ENCODE assay signal across 8 cellular contexts in genomic region chr12:41521872-41522379, GRCh38.
A peak's percentile ranks its signal among the peaks of the same experiment; 100 is the strongest.
DNase-seq lines count a peak whose midpoint lies in the region; ATAC-seq and TF ChIP-seq lines count a peak whose summit lies in the region.

No MANE protein-coding gene starts in this region.

- peaks cover 25% of the 10 kb centered on the region for H3K4me1 Mint-ChIP-seq in osteocyte (ENCODE audit: unreplicated experiment)
- peaks cover 5% of the 10 kb centered on the region for H3K4me1 Mint-ChIP-seq in activated T-helper 1 cell treated with anti-CD3 and anti-CD28 coated beads, Interleukin-12 subunit alpha, Interleukin-12 subunit beta, Interleukin-2, Interleukin-4 antibody, amounts not matched to agents 30 ng/mL and 10 ng/mL and 1 ng/mL, durations not matched to agents 14 hours and 24 hours and 36 hours (ENCODE audit: low read depth)

- H3K36me3 Mint-ChIP-seq in osteocyte (ENCODE audit: unreplicated experiment) = no peaks in the 10 kb centered on the region
- no peaks in the 10 kb centered on the region for H3K36me3 Mint-ChIP-seq in activated T-helper 1 cell treated with anti-CD3 and anti-CD28 coated beads, Interleukin-12 subunit alpha, Interleukin-12 subunit beta, Interleukin-2, Interleukin-4 antibody, amounts not matched to agents 30 ng/mL and 10 ng/mL and 1 ng/mL, durations not matched to agents 14 hours and 24 hours and 36 hours (ENCODE audit: low read depth)

- peak; percentile 82 for ATAC-seq in GM18498 (IDR thresholded peaks at IDR 0.05; ENCODE audit: unreplicated experiment)

- peak overlapping the region; percentile 46 for H3K4me3 Mint-ChIP-seq in osteocyte (ENCODE audit: unreplicated experiment)
- no peak overlapping the region for H3K4me3 Mint-ChIP-seq in activated T-helper 1 cell treated with anti-CD3 and anti-CD28 coated beads, Interleukin-12 subunit alpha, Interleukin-12 subunit beta, Interleukin-2, Interleukin-4 antibody, amounts not matched to agents 30 ng/mL and 10 ng/mL and 1 ng/mL, durations not matched to agents 14 hours and 24 hours and 36 hours

- DNase-seq in HFF-Myc (ENCODE audit: extremely low read depth, low read depth) = peak; percentile 88
- DNase-seq in NCI-H446 (lab: John Stamatoyannopoulos, UW) = peak; percentile 7 to 66
- no peak for DNase-seq in dorsolateral prefrontal cortex
- no peak for DNase-seq in osteocyte (ENCODE audit: extremely low spot score, unreplicated experiment)
- no peak for DNase-seq in islet precursor cell
- no peak for DNase-seq in activated T-helper 1 cell treated with anti-CD3 and anti-CD28 coated beads, Interleukin-12 subunit alpha, Interleukin-12 subunit beta, Interleukin-2, Interleukin-4 antibody, amounts not matched to agents 30 ng/mL and 10 ng/mL and 1 ng/mL, durations not matched to agents 14 hours and 24 hours and 36 hours (ENCODE audit: low spot score)
- no peak for DNase-seq in 8988T

- no peak overlapping the region for H3K4me3 ChIP-seq in HFF-Myc (replicated peaks; ENCODE audit: low read depth, low read length)
- H3K4me3 ChIP-seq in dorsolateral prefrontal cortex = peak overlapping the region in 30 of 59 donors; percentile 1 to 48 (median 14)

- H3K27me3 ChIP-seq in dorsolateral prefrontal cortex = no peaks in the 10 kb centered on the region

- peak overlapping the region; percentile 88 for H3K27ac Mint-ChIP-seq in osteocyte (ENCODE audit: unreplicated experiment)
- H3K27ac Mint-ChIP-seq in activated T-helper 1 cell treated with anti-CD3 and anti-CD28 coated beads, Interleukin-12 subunit alpha, Interleukin-12 subunit beta, Interleukin-2, Interleukin-4 antibody, amounts not matched to agents 30 ng/mL and 10 ng/mL and 1 ng/mL, durations not matched to agents 14 hours and 24 hours and 36 hours = no peak overlapping the region

- no peaks in the 10 kb centered on the region for H3K9me3 Mint-ChIP-seq in osteocyte (ENCODE audit: unreplicated experiment)
- no peaks in the 10 kb centered on the region for H3K9me3 Mint-ChIP-seq in activated T-helper 1 cell treated with anti-CD3 and anti-CD28 coated beads, Interleukin-12 subunit alpha, Interleukin-12 subunit beta, Interleukin-2, Interleukin-4 antibody, amounts not matched to agents 30 ng/mL and 10 ng/mL and 1 ng/mL, durations not matched to agents 14 hours and 24 hours and 36 hours

- intact Hi-C loops in dorsolateral prefrontal cortex (cut with DNase I) = no loop called here
- intact Hi-C loops in activated T-helper 1 cell treated with anti-CD3 and anti-CD28 coated beads, Interleukin-12 subunit alpha, Interleukin-12 subunit beta, Interleukin-2, Interleukin-4 antibody, amounts not matched to agents 30 ng/mL and 10 ng/mL and 1 ng/mL, durations not matched to agents 14 hours and 24 hours and 36 hours (cut with micrococcal nuclease) = loop anchor here (2.0 kb wide), 1 partner anchor 15 kb away; no protein-coding TSS in a partner anchor

- H3K27me3 Mint-ChIP-seq in osteocyte (ENCODE audit: unreplicated experiment) = no peaks in the 10 kb centered on the region
- no peaks in the 10 kb centered on the region for H3K27me3 Mint-ChIP-seq in activated T-helper 1 cell treated with anti-CD3 and anti-CD28 coated beads, Interleukin-12 subunit alpha, Interleukin-12 subunit beta, Interleukin-2, Interleukin-4 antibody, amounts not matched to agents 30 ng/mL and 10 ng/mL and 1 ng/mL, durations not matched to agents 14 hours and 24 hours and 36 hours (ENCODE audit: insufficient read depth)

- TF ChIP-seq CTCF in HFF-Myc (IDR thresholded peaks at IDR 0.05; ENCODE audit: low read depth, low read length, missing control alignments) = no peak
- no peak for TF ChIP-seq CTCF in dorsolateral prefrontal cortex (IDR thresholded peaks at IDR 0.05 in 54 of 56, conservative IDR thresholded peaks at IDR 0.05 in 2 of 56; ENCODE audit: low read depth in 1 of 56, partially characterized antibody in 56 of 56)
- no peak for TF ChIP-seq CTCF in osteocyte (IDR thresholded peaks at IDR 0.05)

- H3K27ac ChIP-seq in dorsolateral prefrontal cortex = peak overlapping the region in 1 of 59 donors; percentile 10

Comparison
In these comparisons a context has a peak if more than half of its experiments do, and no peak if none do; other contexts are left out.
1. DNase-seq: peak in HFF-Myc (single experiment) and NCI-H446 (2 of 2); none in dorsolateral prefrontal cortex (0 of 10), osteocyte (single experiment), islet precursor cell (single experiment), activated T-helper 1 cell treated with anti-CD3 and anti-CD28 coated beads, Interleukin-12 subunit alpha, Interleukin-12 subunit beta, Interleukin-2, Interleukin-4 antibody, amounts not matched to agents 30 ng/mL and 10 ng/mL and 1 ng/mL, durations not matched to agents 14 hours and 24 hours and 36 hours (single experiment) and 8988T (single experiment).